1 cellular context compared by ENCODE assay signal in genomic region chr1:204069887-204070286, GRCh38.
TF ChIP-seq lines count a peak whose summit lies in the region.

No MANE protein-coding gene starts in this region.

TF ChIP-seq in H1, 55 proteins besides CTCF, POLR2A, EP300 and RAD21 (continued from another document):
- TF ChIP-seq NRF1 (IDR thresholded peaks at IDR 0.05; ENCODE audit: low read depth, low read length): no peak
- TF ChIP-seq SIN3A (conservative IDR thresholded peaks at IDR 0.05 in 1 of 2, IDR thresholded peaks at IDR 0.05 in 1 of 2; ENCODE audit: low read depth in 1 of 2, low read length in 2 of 2): no peak
- no peak for TF ChIP-seq NANOG (IDR thresholded peaks at IDR 0.05; ENCODE audit: insufficient read depth, low read depth, low read length, poor library complexity, severe bottlenecking)
- TF ChIP-seq SIX5 (IDR thresholded peaks at IDR 0.05; ENCODE audit: low read depth, low read length): no peak
- no peak for TF ChIP-seq CBX5 (IDR thresholded peaks at IDR 0.05; ENCODE audit: low read depth, low read length)
- TF ChIP-seq CREB1 (IDR thresholded peaks at IDR 0.05): no peak
- TF ChIP-seq CHD7 (IDR thresholded peaks at IDR 0.05; ENCODE audit: insufficient replicate concordance, low read length): no peak
- no peak for TF ChIP-seq RNF2 (IDR thresholded peaks at IDR 0.05; ENCODE audit: borderline replicate concordance, low read depth, low read length, missing control alignments, poor library complexity, severe bottlenecking)
- TF ChIP-seq ATF3 (IDR thresholded peaks at IDR 0.05; ENCODE audit: insufficient read depth, low read depth, low read length): no peak
- TF ChIP-seq YY1 (IDR thresholded peaks at IDR 0.05; ENCODE audit: low read depth, low read length): no peak
- TF ChIP-seq ASH2L (IDR thresholded peaks at IDR 0.05; ENCODE audit: low read length): no peak
